Comparison of ENCODE assay signal across 20 cellular contexts in genomic region chr5:157162919-157163510, GRCh38. TPM values are rescaled to one million over a fixed set of nuclear protein-coding genes. Genes with fewer than 3 reads are reported as not detected.
A peak's percentile ranks its signal among the peaks of the same experiment; 100 is the strongest.
DNase-seq lines count a peak whose midpoint lies in the region; ATAC-seq and TF ChIP-seq lines count a peak whose summit lies in the region.
"Had no signal": no experiment of that assay in that cellular context is flagged by ENCODE, and none has a peak within 500 bp of the region (broad histone marks: within the 10 kb centered on the region; RNA-seq: fewer than 3 reads in every experiment).

No MANE protein-coding gene starts in this region.

- no peak overlapping the region for H3K4me3 Mint-ChIP-seq in T-helper 2 cell treated with Interferon-gamma antibody and Interleukin-4, amounts not matched to agents 5 μg/mL and 100 μg/mL, for 36 hours
- H3K4me3 Mint-ChIP-seq in activated naive CD8-positive, alpha-beta T cell: no peak overlapping the region
- no peak overlapping the region for H3K4me3 Mint-ChIP-seq in activated naive CD8-positive, alpha-beta T cell treated with anti-CD3 and anti-CD28 coated beads for 36 hours
- H3K4me3 Mint-ChIP-seq in activated naive CD8-positive, alpha-beta T cell treated with anti-CD3 and anti-CD28 coated beads, Interleukin-2, amount 50 U/mL, for 24 hours: no peak overlapping the region
- H3K4me3 Mint-ChIP-seq in chondrocyte (ENCODE audit: unreplicated experiment): no peak overlapping the region

- H3K27ac Mint-ChIP-seq in T-helper 2 cell treated with Interferon-gamma antibody and Interleukin-4, amounts not matched to agents 5 μg/mL and 100 μg/mL, for 36 hours: peak overlapping the region; percentile 1
- H3K27ac Mint-ChIP-seq in activated naive CD8-positive, alpha-beta T cell: peak overlapping the region; percentile 66
- no peak overlapping the region for H3K27ac Mint-ChIP-seq in activated naive CD8-positive, alpha-beta T cell treated with anti-CD3 and anti-CD28 coated beads for 36 hours
- peak overlapping the region; percentile 37 for H3K27ac Mint-ChIP-seq in activated naive CD8-positive, alpha-beta T cell treated with anti-CD3 and anti-CD28 coated beads, Interleukin-2, amount 50 U/mL, for 24 hours
- H3K27ac Mint-ChIP-seq in chondrocyte (ENCODE audit: unreplicated experiment): no peak overlapping the region

- no peaks in the 10 kb centered on the region for H3K9me3 Mint-ChIP-seq in T-helper 2 cell treated with Interferon-gamma antibody and Interleukin-4, amounts not matched to agents 5 μg/mL and 100 μg/mL, for 36 hours
- peaks cover 4% of the 10 kb centered on the region for H3K9me3 Mint-ChIP-seq in activated naive CD8-positive, alpha-beta T cell (ENCODE audit: low read depth)
- H3K9me3 Mint-ChIP-seq in activated naive CD8-positive, alpha-beta T cell treated with anti-CD3 and anti-CD28 coated beads for 36 hours: peaks cover 7% of the 10 kb centered on the region
- no peaks in the 10 kb centered on the region for H3K9me3 Mint-ChIP-seq in activated naive CD8-positive, alpha-beta T cell treated with anti-CD3 and anti-CD28 coated beads, Interleukin-2, amount 50 U/mL, for 24 hours
- no peaks in the 10 kb centered on the region for H3K9me3 Mint-ChIP-seq in chondrocyte (ENCODE audit: low read depth)

- no peak for ATAC-seq in activated naive CD8-positive, alpha-beta T cell treated with anti-CD3 and anti-CD28 coated beads, Interleukin-2, amount 50 U/mL, for 24 hours
- ATAC-seq: PC-3 had no signal

- DNase-seq in T-helper 2 cell treated with Interferon-gamma antibody and Interleukin-4, amounts not matched to agents 5 μg/mL and 100 μg/mL, for 36 hours (ENCODE audit: low spot score): no peak
- DNase-seq in T-helper 2 cell: no peak
- no peak for DNase-seq in activated naive CD8-positive, alpha-beta T cell treated with anti-CD3 and anti-CD28 coated beads for 36 hours
- DNase-seq in activated naive CD8-positive, alpha-beta T cell treated with anti-CD3 and anti-CD28 coated beads, Interleukin-2, amount 50 U/mL, for 24 hours: no peak
- DNase-seq in stimulated activated CD8-positive, alpha-beta memory T cell treated with anti-CD3 and anti-CD28 coated beads, Interleukin-4, amount 100 ng/mL, for 48 hours: peak; percentile 24
- no peak for DNase-seq in chondrocyte (ENCODE audit: low spot score)
- no peak for DNase-seq in amygdala (lab: John Stamatoyannopoulos, UW)
- DNase-seq: AML-193, DMS 273 treated with DMSO at 0.1 percent for 48 hours, DND-41, MM.1S, NCI-H1092, NCI-H1436 treated with DMSO at 0.1 percent for 48 hours, NCI-H2029, NCI-H345, NCI-H524 treated with DMSO at 0.1 percent for 48 hours, PC-3 had no signal

- peaks cover 61% of the 10 kb centered on the region for H3K4me1 Mint-ChIP-seq in T-helper 2 cell treated with Interferon-gamma antibody and Interleukin-4, amounts not matched to agents 5 μg/mL and 100 μg/mL, for 36 hours (ENCODE audit: low read depth)
- H3K4me1 Mint-ChIP-seq in activated naive CD8-positive, alpha-beta T cell (ENCODE audit: low read depth): peaks cover 68% of the 10 kb centered on the region
- peaks cover 58% of the 10 kb centered on the region for H3K4me1 Mint-ChIP-seq in activated naive CD8-positive, alpha-beta T cell treated with anti-CD3 and anti-CD28 coated beads for 36 hours
- peaks cover 78% of the 10 kb centered on the region for H3K4me1 Mint-ChIP-seq in activated naive CD8-positive, alpha-beta T cell treated with anti-CD3 and anti-CD28 coated beads, Interleukin-2, amount 50 U/mL, for 24 hours
- no peaks in the 10 kb centered on the region for H3K4me1 Mint-ChIP-seq in chondrocyte (ENCODE audit: low read depth)

- no peak for TF ChIP-seq CTCF in chondrocyte (IDR thresholded peaks at IDR 0.05)

- no peaks in the 10 kb centered on the region for H3K27me3 Mint-ChIP-seq in T-helper 2 cell treated with Interferon-gamma antibody and Interleukin-4, amounts not matched to agents 5 μg/mL and 100 μg/mL, for 36 hours (ENCODE audit: low read depth)
- H3K27me3 Mint-ChIP-seq in activated naive CD8-positive, alpha-beta T cell: no peaks in the 10 kb centered on the region
- H3K27me3 Mint-ChIP-seq in activated naive CD8-positive, alpha-beta T cell treated with anti-CD3 and anti-CD28 coated beads for 36 hours: no peaks in the 10 kb centered on the region
- no peaks in the 10 kb centered on the region for H3K27me3 Mint-ChIP-seq in activated naive CD8-positive, alpha-beta T cell treated with anti-CD3 and anti-CD28 coated beads, Interleukin-2, amount 50 U/mL, for 24 hours
- peaks cover 53% of the 10 kb centered on the region for H3K27me3 Mint-ChIP-seq in chondrocyte (ENCODE audit: low read depth)

- peaks cover 4% of the 10 kb centered on the region for H3K36me3 Mint-ChIP-seq in T-helper 2 cell treated with Interferon-gamma antibody and Interleukin-4, amounts not matched to agents 5 μg/mL and 100 μg/mL, for 36 hours (ENCODE audit: low read depth)
- H3K36me3 Mint-ChIP-seq in activated naive CD8-positive, alpha-beta T cell: no peaks in the 10 kb centered on the region
- H3K36me3 Mint-ChIP-seq in activated naive CD8-positive, alpha-beta T cell treated with anti-CD3 and anti-CD28 coated beads for 36 hours: peaks cover 12% of the 10 kb centered on the region
- H3K36me3 Mint-ChIP-seq in activated naive CD8-positive, alpha-beta T cell treated with anti-CD3 and anti-CD28 coated beads, Interleukin-2, amount 50 U/mL, for 24 hours (ENCODE audit: low read depth): no peaks in the 10 kb centered on the region
- H3K36me3 Mint-ChIP-seq in chondrocyte (ENCODE audit: low read depth): no peaks in the 10 kb centered on the region

RNA-seq across cellular contexts. Expression of gene GARIN3, which starts 3.0 kb away (rescaled TPM):
- under 1 TPM; 0.46 to 0.47 TPM for total RNA-seq in activated naive CD8-positive, alpha-beta T cell treated with anti-CD3 and anti-CD28 coated beads for 36 hours
- not detected in 3 replicates for total RNA-seq in chondrocyte
- total RNA-seq: G401, LHCN-M2, PC-3 had no signal

RNA-seq across cellular contexts. Expression of gene ITK, which starts 17.6 kb away (rescaled TPM):
- total RNA-seq in activated naive CD8-positive, alpha-beta T cell treated with anti-CD3 and anti-CD28 coated beads for 36 hours: 100 to 1,000 TPM; 200 to 204 TPM
- not detected in 3 replicates for total RNA-seq in chondrocyte
- total RNA-seq: G401 had no signal

RNA-seq across cellular contexts. Expression of gene MED7, which starts 20.4 kb away (rescaled TPM):
- total RNA-seq in activated naive CD8-positive, alpha-beta T cell treated with anti-CD3 and anti-CD28 coated beads for 36 hours: 10 to 100 TPM; 14.2 to 15.4 TPM
- total RNA-seq in chondrocyte: 8.8 to 10.4 TPM (median 10.3 TPM) in 3 replicates

RNA-seq across cellular contexts. Expression of gene HAVCR2, which starts 54.2 kb away (rescaled TPM):
- 10 to 100 TPM; 24.6 to 25.2 TPM for total RNA-seq in activated naive CD8-positive, alpha-beta T cell treated with anti-CD3 and anti-CD28 coated beads for 36 hours
- total RNA-seq in chondrocyte: 0.28 to 0.35 TPM in 2 of 3 replicates, not detected in the other
- total RNA-seq: G401 had no signal

Comparison
In these comparisons a context has a peak if more than half of its experiments do, and no peak if none do; other contexts are left out.
1. H3K27ac Mint-ChIP-seq: peak in T-helper 2 cell treated with Interferon-gamma antibody and Interleukin-4, amounts not matched to agents 5 μg/mL and 100 μg/mL, for 36 hours (single experiment), activated naive CD8-positive, alpha-beta T cell (single experiment) and activated naive CD8-positive, alpha-beta T cell treated with anti-CD3 and anti-CD28 coated beads, Interleukin-2, amount 50 U/mL, for 24 hours (single experiment); none in activated naive CD8-positive, alpha-beta T cell treated with anti-CD3 and anti-CD28 coated beads for 36 hours (single experiment) and chondrocyte (single experiment).
2. RNA of gene ITK, which starts 17.6 kb away (total RNA-seq): 200 to 204 TPM in activated naive CD8-positive, alpha-beta T cell treated with anti-CD3 and anti-CD28 coated beads for 36 hours; not detected in chondrocyte; every median in the first group is over 100 times any median in the second.